Comparison of ENCODE assay signal across 19 cellular contexts in genomic region chr12:27841392-27841882, GRCh38.
DNase-seq lines count a peak whose midpoint lies in the region; ATAC-seq and TF ChIP-seq lines count a peak whose summit lies in the region.
"Had no signal": no experiment of that assay in that cellular context is flagged by ENCODE, and none has a peak within 500 bp of the region (broad histone marks: within the 10 kb centered on the region; RNA-seq: fewer than 3 reads in every experiment).

No MANE protein-coding gene starts in this region.

- peaks cover 35% of the 10 kb centered on the region for H3K4me1 Mint-ChIP-seq in Caco-2 (ENCODE audit: low read depth, unreplicated experiment)
- H3K4me1 Mint-ChIP-seq in activated CD4-positive, alpha-beta T cell treated with anti-CD3 and anti-CD28 coated beads, Interleukin-2, amount 10 ng/mL, durations not matched to agents 24 days and 14 days = no peaks in the 10 kb centered on the region
- H3K4me1 Mint-ChIP-seq: H9 had no signal

- no peak overlapping the region for H3K27ac Mint-ChIP-seq in Caco-2 (ENCODE audit: unreplicated experiment)
- no peak overlapping the region for H3K27ac Mint-ChIP-seq in activated CD4-positive, alpha-beta T cell treated with anti-CD3 and anti-CD28 coated beads, Interleukin-2, amount 10 ng/mL, durations not matched to agents 24 days and 14 days
- H3K27ac Mint-ChIP-seq: activated naive CD4-positive, alpha-beta T cell treated with anti-CD3 and anti-CD28 coated beads for 36 hours; H9 had no signal

- peaks cover 5% of the 10 kb centered on the region for H3K9me3 Mint-ChIP-seq in Caco-2 (ENCODE audit: unreplicated experiment)
- no peaks in the 10 kb centered on the region for H3K9me3 Mint-ChIP-seq in activated CD4-positive, alpha-beta T cell treated with anti-CD3 and anti-CD28 coated beads, Interleukin-2, amount 10 ng/mL, durations not matched to agents 24 days and 14 days
- H3K9me3 Mint-ChIP-seq: activated naive CD4-positive, alpha-beta T cell treated with anti-CD3 and anti-CD28 coated beads for 36 hours had no signal

- H3K4me1 ChIP-seq in Caco-2 (peaks cover 35% of the 10 kb centered on the region), HEK293 (ENCODE audit: control insufficient read depth, insufficient read depth, low read length) (no peaks in the 10 kb centered on the region; the same call in 1 of the 2 replicates), body of pancreas (peaks cover 12% of the 10 kb centered on the region)
- H3K4me1 ChIP-seq: BLaER1 had no signal

- no TSS peak for BruUV-seq in Caco-2 (replicated peaks; lab: Mats Ljungman, UMichigan)

- H3K9me3 ChIP-seq in Caco-2 (no peaks in the 10 kb centered on the region), HEK293 (ENCODE audit: control insufficient read depth, insufficient read depth, low read depth, low read length) (no peaks in the 10 kb centered on the region), body of pancreas (no peaks in the 10 kb centered on the region)
- H3K9me3 ChIP-seq: BLaER1, left ventricle myocardium inferior had no signal

- CTCF ChIA-PET in Caco-2 (lab: Charles Lee) (interaction anchor here (0.5 kb wide), 1 partner anchor 28 kb away, joined by 3 read pairs; no protein-coding TSS in a partner anchor), HEK293 (lab: Yijun Ruan, JAX) (interaction anchor here (0.6 kb wide), 1 partner anchor 332 kb away, joined by 3 read pairs; no protein-coding TSS in a partner anchor)

- in situ Hi-C loops in SK-MEL-5 (cut with HindIII; ENCODE audit: low pct_unique_long_range_greater_than_20kb, low sequenced_read_pairs) = no loop called here

- DNase-seq in Caco-2 = peak; percentile 60 to 62
- DNase-seq in SK-MEL-5 (ENCODE audit: low read depth, low spot score) = peak; percentile 55
- DNase-seq in glomerular visceral epithelial cell (ENCODE audit: extremely low spot score) = peak; percentile 53
- no peak for DNase-seq in body of pancreas
- no peak for DNase-seq in activated CD4-positive, alpha-beta T cell treated with anti-CD3 and anti-CD28 coated beads, Interleukin-2, amount 10 ng/mL, durations not matched to agents 24 days and 14 days
- DNase-seq in germinal center (ENCODE audit: low spot score) = no peak
- no peak for DNase-seq in activated naive CD4-positive, alpha-beta T cell (lab: John Stamatoyannopoulos, UW)
- DNase-seq: activated naive CD4-positive, alpha-beta T cell treated with anti-CD3 and anti-CD28 coated beads for 36 hours; erythroblast; GF-D8; H9; left ventricle myocardium inferior; NCI-H1105; NCI-H524 treated with DMSO at 0.1 percent for 48 hours; right cardiac atrium; stimulated activated naive CD4-positive, alpha-beta T cell treated with Interleukin-2 at 50 U/mL for 16 hours had no signal

- ATAC-seq in body of pancreas = no peak
- ATAC-seq: right cardiac atrium had no signal

- no peaks in the 10 kb centered on the region for H3K27me3 ChIP-seq in Caco-2 (replicated peaks; ENCODE audit: control insufficient read depth, insufficient read depth, low read length)
- H3K27me3 ChIP-seq in body of pancreas = no peaks in the 10 kb centered on the region
- H3K27me3 ChIP-seq: BLaER1 had no signal

- WGBS in body of pancreas, 2 donors = 66 to 69% methylated on average over 5 of the region's 5 CpGs

- TF ChIP-seq POLR2A in body of pancreas (IDR thresholded peaks at IDR 0.05) = no peak

- TF ChIP-seq CTCF in Caco-2 (IDR thresholded peaks at IDR 0.05; ENCODE audit: insufficient read depth in 1 of 2, low read depth in 1 of 2, low read length in 1 of 2, severe bottlenecking in 1 of 2, unreplicated experiment in 1 of 2) = no peak
- no peak for TF ChIP-seq CTCF in HEK293 (tag by site-specific recombination; IDR thresholded peaks at IDR 0.05)
- no peak for TF ChIP-seq CTCF in body of pancreas (IDR thresholded peaks at IDR 0.05)

- POLR2A ChIA-PET in Caco-2 (lab: Charles Lee) = no interaction called here
- POLR2A ChIA-PET in HEK293 (lab: Yijun Ruan, JAX) = no interaction called here

- H3K36me3 ChIP-seq in Caco-2 (ENCODE audit: control insufficient read depth, insufficient read depth, low read length) (no peaks in the 10 kb centered on the region), HEK293 (ENCODE audit: control insufficient read depth in 2 of 2, insufficient read depth in 1 of 2, low read length in 2 of 2) (no peaks in the 10 kb centered on the region), body of pancreas (replicated peaks in 1 of 2; ENCODE audit: insufficient read depth in 1 of 2, low read depth in 2 of 2) (no peaks in the 10 kb centered on the region)
- H3K36me3 ChIP-seq: BLaER1, left ventricle myocardium inferior had no signal

- H3K4me3 Mint-ChIP-seq in Caco-2 (ENCODE audit: unreplicated experiment) = no peak overlapping the region
- no peak overlapping the region for H3K4me3 Mint-ChIP-seq in activated CD4-positive, alpha-beta T cell treated with anti-CD3 and anti-CD28 coated beads, Interleukin-2, amount 10 ng/mL, durations not matched to agents 24 days and 14 days
- H3K4me3 Mint-ChIP-seq: activated naive CD4-positive, alpha-beta T cell treated with anti-CD3 and anti-CD28 coated beads for 36 hours; H9; nephron had no signal

- intact Hi-C loops in Caco-2 (cut with micrococcal nuclease; ENCODE audit: unreplicated experiment) = loop anchor here (1.0 to 2.0 kb wide), 3 partner anchors 10 to 99 kb away; no protein-coding TSS in a partner anchor
- intact Hi-C loops in body of pancreas (cut with DNase I) = no loop called here
- intact Hi-C loops in activated CD4-positive, alpha-beta T cell treated with anti-CD3 and anti-CD28 coated beads, Interleukin-2, amount 10 ng/mL, durations not matched to agents 24 days and 14 days (cut with micrococcal nuclease) = no loop called here

- H3K36me3 Mint-ChIP-seq in Caco-2 (ENCODE audit: insufficient read depth, unreplicated experiment) = no peaks in the 10 kb centered on the region
- H3K36me3 Mint-ChIP-seq in activated CD4-positive, alpha-beta T cell treated with anti-CD3 and anti-CD28 coated beads, Interleukin-2, amount 10 ng/mL, durations not matched to agents 24 days and 14 days (ENCODE audit: low read depth) = no peaks in the 10 kb centered on the region

- H3K4me3 ChIP-seq in Caco-2 (ENCODE audit: low read depth, low read length) = no peak overlapping the region
- H3K4me3 ChIP-seq in HEK293 (ENCODE audit: low read depth, low read length) = no peak overlapping the region
- H3K4me3 ChIP-seq in body of pancreas = no peak overlapping the region
- H3K4me3 ChIP-seq: BLaER1, left ventricle myocardium inferior had no signal

- H3K27ac ChIP-seq in HEK293 (ENCODE audit: extremely low read depth, low read depth, low read length) (no peak overlapping the region), body of pancreas (no peak overlapping the region)
- H3K27ac ChIP-seq: BLaER1, left ventricle myocardium inferior had no signal

- H3K27me3 Mint-ChIP-seq in Caco-2 (ENCODE audit: insufficient read depth, unreplicated experiment) = no peaks in the 10 kb centered on the region
- peaks cover 8% of the 10 kb centered on the region for H3K27me3 Mint-ChIP-seq in activated CD4-positive, alpha-beta T cell treated with anti-CD3 and anti-CD28 coated beads, Interleukin-2, amount 10 ng/mL, durations not matched to agents 24 days and 14 days

TF ChIP-seq in HEK293, 187 proteins besides CTCF, POLR2A, EP300 and RAD21 (continues in another document):
- TF ChIP-seq ZBTB44 (tag by site-specific recombination; IDR thresholded peaks at IDR 0.05) = no peak
- TF ChIP-seq PRDM10 (tag by site-specific recombination; IDR thresholded peaks at IDR 0.05) = no peak
- no peak for TF ChIP-seq HOXD13 (CRISPR knock-in tag; IDR thresholded peaks at IDR 0.05; ENCODE audit: borderline replicate concordance)
- no peak for TF ChIP-seq SP2 (tag by site-specific recombination; IDR thresholded peaks at IDR 0.05)
- no peak for TF ChIP-seq ZNF391 (tag by site-specific recombination; IDR thresholded peaks at IDR 0.05; ENCODE audit: borderline replicate concordance, low read depth)
- no peak for TF ChIP-seq ZNF140 (tag by site-specific recombination; IDR thresholded peaks at IDR 0.05)
- TF ChIP-seq REPIN1 (tag by site-specific recombination; IDR thresholded peaks at IDR 0.05; ENCODE audit: low read depth) = no peak

Comparison
In these comparisons a context has a peak if more than half of its experiments do, and no peak if none do; other contexts are left out.
1. DNase-seq: peak in Caco-2 (2 of 2), SK-MEL-5 (single experiment) and glomerular visceral epithelial cell (single experiment); none in body of pancreas (0 of 4), activated CD4-positive, alpha-beta T cell treated with anti-CD3 and anti-CD28 coated beads, Interleukin-2, amount 10 ng/mL, durations not matched to agents 24 days and 14 days (single experiment), germinal center (single experiment) and activated naive CD4-positive, alpha-beta T cell (0 of 4).